ENCODE assay signal across 10 cellular contexts in genomic region chr1:234721476-234722266, GRCh38.
DNase-seq lines count a peak whose midpoint lies in the region; ATAC-seq, FAIRE-seq and TF ChIP-seq lines count a peak whose summit lies in the region.
"Had no signal": no experiment of that assay in that cellular context is flagged by ENCODE, and none has a peak within 500 bp of the region (broad histone marks: within the 10 kb centered on the region; RNA-seq: fewer than 3 reads in every experiment).

No MANE protein-coding gene starts in this region.

- H3K27ac Mint-ChIP-seq in neural progenitor cell = peak overlapping the region; percentile 99

- H3K27me3 ChIP-seq in RWPE2 (ENCODE audit: insufficient read depth, poor library complexity, severe bottlenecking) (no peaks in the 10 kb centered on the region), neural progenitor cell (no peaks in the 10 kb centered on the region)

- no peaks in the 10 kb centered on the region for H3K79me2 ChIP-seq in neural progenitor cell (ENCODE audit: low read depth)

- peaks cover 32% of the 10 kb centered on the region for H3F3A ChIP-seq in neural progenitor cell (ENCODE audit: low read depth)

- H2AFZ ChIP-seq in neural progenitor cell (replicated peaks) = peak overlapping the region; percentile 6

- peaks cover 96% of the 10 kb centered on the region for H3K4me1 Mint-ChIP-seq in neural progenitor cell

- peaks cover 3% of the 10 kb centered on the region for H3K9me3 Mint-ChIP-seq in neural progenitor cell
- H3K9me3 Mint-ChIP-seq: activated naive CD4-positive, alpha-beta T cell treated with anti-CD3 and anti-CD28 coated beads, Interleukin-2, amount 50 U/mL, for 24 hours; stimulated activated naive CD8-positive, alpha-beta T cell treated with anti-CD3 and anti-CD28 coated beads, Interleukin-15, Interleukin-2, amounts not matched to agents 100 ng/mL and 50 ng/mL, for 24 hours had no signal

- peaks cover 4% of the 10 kb centered on the region for H3K27me3 Mint-ChIP-seq in neural progenitor cell (ENCODE audit: insufficient read depth, low read depth)
- H3K27me3 Mint-ChIP-seq: activated naive CD4-positive, alpha-beta T cell treated with anti-CD3 and anti-CD28 coated beads, Interleukin-2, amount 50 U/mL, for 24 hours; stimulated activated naive CD8-positive, alpha-beta T cell treated with anti-CD3 and anti-CD28 coated beads, Interleukin-15, Interleukin-2, amounts not matched to agents 100 ng/mL and 50 ng/mL, for 24 hours had no signal

- no peak for FAIRE-seq in GM12892 (lab: Jason Lieb, UNC)

- peak overlapping the region; percentile 96 for H3K27ac ChIP-seq in RWPE2 (ENCODE audit: poor library complexity, severe bottlenecking)
- H3K27ac ChIP-seq in neural progenitor cell = no peak overlapping the region

- peak overlapping the region; percentile 16 for H3K4me3 Mint-ChIP-seq in neural progenitor cell
- H3K4me3 Mint-ChIP-seq: stimulated activated naive CD8-positive, alpha-beta T cell treated with anti-CD3 and anti-CD28 coated beads, Interleukin-15, Interleukin-2, amounts not matched to agents 100 ng/mL and 50 ng/mL, for 24 hours had no signal

- H3K9me3 ChIP-seq in RWPE2 (ENCODE audit: severe bottlenecking) (no peaks in the 10 kb centered on the region), neural progenitor cell (ENCODE audit: low read depth) (no peaks in the 10 kb centered on the region)

- no peaks in the 10 kb centered on the region for H3K36me3 Mint-ChIP-seq in neural progenitor cell
- H3K36me3 Mint-ChIP-seq: activated naive CD4-positive, alpha-beta T cell treated with anti-CD3 and anti-CD28 coated beads, Interleukin-2, amount 50 U/mL, for 24 hours had no signal

- TF ChIP-seq CTCF in RWPE2 (IDR thresholded peaks at IDR 0.05; ENCODE audit: poor library complexity, severe bottlenecking) (no peak), epithelial cell of proximal tubule (conservative IDR thresholded peaks at IDR 0.05; ENCODE audit: low read depth, low read length) (no peak), neural progenitor cell (IDR thresholded peaks at IDR 0.05) (no peak)

- no peak for TF ChIP-seq POLR2A in GM12892 (IDR thresholded peaks at IDR 0.05; ENCODE audit: low read depth, low read length)

- ATAC-seq in RWPE2 (ENCODE audit: low read depth) (no peak), HG03097 (IDR thresholded peaks at IDR 0.05; ENCODE audit: low FRiP score, unreplicated experiment) (no peak)

- DNase-seq in Ammon's horn (ENCODE audit: low spot score) = peak; percentile 65
- DNase-seq in RWPE2 (ENCODE audit: low spot score) = no peak
- peak; percentile 88 for DNase-seq in epithelial cell of proximal tubule (ENCODE audit: low read depth)
- DNase-seq in neural progenitor cell (ENCODE audit: low spot score) = no peak
- DNase-seq in GM12892 (ENCODE audit: insufficient read length) = no peak
- DNase-seq in NCI-H2107 treated with DMSO at 0.1 percent for 48 hours (lab: John Stamatoyannopoulos, UW; ENCODE audit: unreplicated experiment) = no peak
- no peak for DNase-seq in NCI-H2171 treated with DMSO at 0.1 percent for 48 hours (lab: John Stamatoyannopoulos, UW)

- no peak overlapping the region for H3K9ac ChIP-seq in neural progenitor cell

- peaks cover 44% of the 10 kb centered on the region for H3K4me1 ChIP-seq in RWPE2 (ENCODE audit: insufficient read depth, poor library complexity, severe bottlenecking)
- peaks cover 50% of the 10 kb centered on the region for H3K4me1 ChIP-seq in neural progenitor cell

- no peak overlapping the region for H3K4me2 ChIP-seq in neural progenitor cell

- no peaks in the 10 kb centered on the region for H3K36me3 ChIP-seq in RWPE2 (ENCODE audit: low read depth)
- H3K36me3 ChIP-seq in neural progenitor cell = no peaks in the 10 kb centered on the region

- H3K4me3 ChIP-seq in RWPE2 (ENCODE audit: severe bottlenecking) (no peak overlapping the region), epithelial cell of proximal tubule (ENCODE audit: low read depth, low read length) (peak overlapping the region; percentile 5), neural progenitor cell (no peak overlapping the region)

- no peaks in the 10 kb centered on the region for H4K20me1 ChIP-seq in neural progenitor cell (ENCODE audit: low read depth)

Comparison
In these comparisons a context has a peak if more than half of its experiments do, and no peak if none do; other contexts are left out.
1. DNase-seq: peak in Ammon's horn (single experiment) and epithelial cell of proximal tubule (single experiment); none in RWPE2 (single experiment), neural progenitor cell (single experiment), GM12892 (single experiment), NCI-H2107 treated with DMSO at 0.1 percent for 48 hours (single experiment) and NCI-H2171 treated with DMSO at 0.1 percent for 48 hours (single experiment).